Comparison of ENCODE assay signal across 10 cellular contexts in genomic region chr7:155804431-155804831, GRCh38. TPM values are rescaled to one million over a fixed set of nuclear protein-coding genes. Genes with fewer than 3 reads are reported as not detected.
A peak's percentile ranks its signal among the peaks of the same experiment; 100 is the strongest.
DNase-seq lines count a peak whose midpoint lies in the region; ATAC-seq, FAIRE-seq and TF ChIP-seq lines count a peak whose summit lies in the region.
"Had no signal": no experiment of that assay in that cellular context is flagged by ENCODE, and none has a peak within 500 bp of the region (broad histone marks: within the 10 kb centered on the region; RNA-seq: fewer than 3 reads in every experiment).

No MANE protein-coding gene starts in this region.

- peak overlapping the region; percentile 79 for H3K4me2 ChIP-seq in endothelial cell of umbilical vein (ENCODE audit: insufficient read depth, low read length)

- H3K4me1 ChIP-seq in endothelial cell of umbilical vein (ENCODE audit: control insufficient read depth, extremely low read depth, insufficient read depth, low read length) = peaks cover 28% of the 10 kb centered on the region

- POLR2A ChIA-PET in endothelial cell of umbilical vein (lab: Charles Lee) = no interaction called here

- no peaks in the 10 kb centered on the region for H3K9me3 Mint-ChIP-seq in osteocyte (ENCODE audit: unreplicated experiment)

- CTCF ChIA-PET in endothelial cell of umbilical vein (lab: Charles Lee) = interaction anchor here (1.1 to 1.3 kb wide), 2 partner anchors 12 to 669 kb away, joined by 3 to 4 read pairs; no protein-coding TSS in a partner anchor

- DNase-seq in NCI-H1417 (lab: John Stamatoyannopoulos, UW) = peak; percentile 52 to 77 (median 64)
- DNase-seq in NCI-H1417 treated with DMSO at 0.1 percent for 48 hours (lab: John Stamatoyannopoulos, UW) = no peak
- DNase-seq in Kasumi-1 (lab: John Stamatoyannopoulos, UW) = peak; percentile 15 to 32
- DNase-seq in endothelial cell of umbilical vein (ENCODE audit: low read depth, low spot score) = no peak
- DNase-seq in osteocyte (ENCODE audit: extremely low spot score, unreplicated experiment) = no peak
- no peak for DNase-seq in left colon
- DNase-seq: hippocampal formation had no signal

- no peak for TF ChIP-seq CTCF in endothelial cell of umbilical vein (IDR thresholded peaks at IDR 0.05; ENCODE audit: extremely low read depth in 1 of 2, insufficient read depth in 1 of 2, low read depth in 1 of 2, low read length in 2 of 2)
- TF ChIP-seq CTCF in osteocyte (IDR thresholded peaks at IDR 0.05) = no peak

- H3K36me3 Mint-ChIP-seq in osteocyte (ENCODE audit: unreplicated experiment) = no peaks in the 10 kb centered on the region

- no peak for TF ChIP-seq POLR2A in endothelial cell of umbilical vein (IDR thresholded peaks at IDR 0.05; ENCODE audit: low read depth, low read length)

- H3K4me3 ChIP-seq in endothelial cell of umbilical vein (replicated peaks in 1 of 3; ENCODE audit: insufficient read depth in 1 of 3, low read depth in 1 of 3, low read length in 3 of 3) = no peak overlapping the region

- H3K36me3 ChIP-seq in endothelial cell of umbilical vein (ENCODE audit: control insufficient read depth in 2 of 2, extremely low read depth in 1 of 2, insufficient read depth in 2 of 2, low read length in 2 of 2) = no peaks in the 10 kb centered on the region

- intact Hi-C loops in endothelial cell of umbilical vein (cut with micrococcal nuclease) (loop anchor here (2.0 to 10.0 kb wide), 4 partner anchors 600 to 1012 kb away; partner anchors contain the start of gene RNF32), left colon (cut with DNase I, micrococcal nuclease) (no loop called here)

- H2AFZ ChIP-seq in endothelial cell of umbilical vein (ENCODE audit: low read depth, low read length) = no peak overlapping the region

- H4K20me1 ChIP-seq in endothelial cell of umbilical vein (replicated peaks; ENCODE audit: control insufficient read depth, extremely low read depth, insufficient read depth, low read length) = no peaks in the 10 kb centered on the region

- H3K27ac Mint-ChIP-seq in osteocyte (ENCODE audit: unreplicated experiment) = no peak overlapping the region

- peaks cover 52% of the 10 kb centered on the region for H3K27me3 Mint-ChIP-seq in osteocyte (ENCODE audit: unreplicated experiment)

- H3K27me3 ChIP-seq in endothelial cell of umbilical vein (ENCODE audit: control insufficient read depth in 2 of 2, insufficient read depth in 2 of 2, low read length in 2 of 2) = peaks cover 12 to 51% of the 10 kb centered on the region in 2 experiments

- peaks cover 22% of the 10 kb centered on the region for H3K4me1 Mint-ChIP-seq in osteocyte (ENCODE audit: unreplicated experiment)

- no peak overlapping the region for H3K27ac ChIP-seq in endothelial cell of umbilical vein (ENCODE audit: insufficient read depth, low read depth, low read length)
- H3K27ac ChIP-seq: RWPE1 had no signal

- no peak overlapping the region for H3K9ac ChIP-seq in endothelial cell of umbilical vein (replicated peaks; ENCODE audit: extremely low read depth, insufficient read depth, low read length)

- ATAC-seq in HG03108 (IDR thresholded peaks at IDR 0.05; ENCODE audit: unreplicated experiment) (no peak), HG03342 (IDR thresholded peaks at IDR 0.05; ENCODE audit: unreplicated experiment) (no peak), left colon (no peak)

- no TSS peak for BruUV-seq in endothelial cell of umbilical vein (replicated peaks; lab: Mats Ljungman, UMichigan)

- dilution Hi-C loops in endothelial cell of umbilical vein (cut with MboI; ENCODE audit: extremely low pct_ligation_motif_present, low sequenced_read_pairs) = no loop called here

- no peaks in the 10 kb centered on the region for H3K9me3 ChIP-seq in endothelial cell of umbilical vein (replicated peaks; ENCODE audit: control insufficient read depth, insufficient read depth, low read length)

- no peaks in the 10 kb centered on the region for H3K79me2 ChIP-seq in endothelial cell of umbilical vein (ENCODE audit: control insufficient read depth, insufficient read depth, low read length)

- H3K4me3 Mint-ChIP-seq in osteocyte (ENCODE audit: unreplicated experiment) = peak overlapping the region; percentile 62

- no peak for FAIRE-seq in endothelial cell of umbilical vein (lab: Jason Lieb, UNC)

- H3K9me1 ChIP-seq in endothelial cell of umbilical vein (replicated peaks; ENCODE audit: control insufficient read depth, extremely low read depth, insufficient read depth, low read length) = no peaks in the 10 kb centered on the region

TF ChIP-seq in endothelial cell of umbilical vein, 7 proteins besides CTCF, POLR2A, EP300 and RAD21:
- TF ChIP-seq JUN (IDR thresholded peaks at IDR 0.05; ENCODE audit: borderline replicate concordance, insufficient read depth, insufficient read length, low read depth) (no peak), FOS (IDR thresholded peaks at IDR 0.05; ENCODE audit: borderline replicate concordance, insufficient read depth, low read length) (no peak), MAX (IDR thresholded peaks at IDR 0.05; ENCODE audit: insufficient read depth, insufficient read length) (no peak), POLR2AphosphoS5 (IDR thresholded peaks at IDR 0.05; ENCODE audit: insufficient read depth, low read depth, low read length) (no peak), GATA2 (IDR thresholded peaks at IDR 0.05; ENCODE audit: insufficient read depth, insufficient read length, low read depth, low read length) (no peak), MYC (IDR thresholded peaks at IDR 0.05; ENCODE audit: low read depth, low read length) (no peak), EZH2 (IDR thresholded peaks at IDR 0.05; ENCODE audit: borderline replicate concordance, low read depth, low read length, severe bottlenecking) (no peak)
TF ChIP-seq in endothelial cell of umbilical vein: peak in this region for 0.

RNA-seq across cellular contexts. Expression of gene SHH, which starts 7.8 kb away (rescaled TPM):
- 0.18 TPM in 1 of 2 replicates, not detected in the other for total RNA-seq in endothelial cell of umbilical vein
- not detected in 2 replicates for polyA plus RNA-seq in endothelial cell of umbilical vein
- 0.01 and 0.07 TPM in 2 replicates for polyA plus RNA-seq in endothelial cell of umbilical vein (2011; cell fraction: cytosol; rRNA removed)
- 0.05 and 0.06 TPM in 2 replicates for polyA plus RNA-seq in endothelial cell of umbilical vein (2011; cell fraction: nucleus; rRNA removed)
- not detected in 2 replicates for polyA plus RNA-seq in endothelial cell of umbilical vein (2012)
- polyA minus RNA-seq in endothelial cell of umbilical vein = not detected in 2 replicates
- not detected for polyA minus RNA-seq in endothelial cell of umbilical vein (2011; cell fraction: cytosol; rRNA and poly(A)+ RNA removed)
- polyA minus RNA-seq in endothelial cell of umbilical vein (2011; cell fraction: nucleus; rRNA and poly(A)+ RNA removed) = not detected in 2 replicates
- 0.08 and 0.11 TPM in 2 replicates for total RNA-seq in osteocyte
- 1 to 10 TPM; 3.4 to 9.4 TPM for total RNA-seq in left colon

Comparison
In these comparisons a context has a peak if more than half of its experiments do, and no peak if none do; other contexts are left out.
1. DNase-seq: peak in NCI-H1417 (3 of 3) and Kasumi-1 (2 of 2); none in NCI-H1417 treated with DMSO at 0.1 percent for 48 hours (single experiment), endothelial cell of umbilical vein (single experiment), osteocyte (single experiment) and left colon (0 of 2).